In the genomic region with DNA sequence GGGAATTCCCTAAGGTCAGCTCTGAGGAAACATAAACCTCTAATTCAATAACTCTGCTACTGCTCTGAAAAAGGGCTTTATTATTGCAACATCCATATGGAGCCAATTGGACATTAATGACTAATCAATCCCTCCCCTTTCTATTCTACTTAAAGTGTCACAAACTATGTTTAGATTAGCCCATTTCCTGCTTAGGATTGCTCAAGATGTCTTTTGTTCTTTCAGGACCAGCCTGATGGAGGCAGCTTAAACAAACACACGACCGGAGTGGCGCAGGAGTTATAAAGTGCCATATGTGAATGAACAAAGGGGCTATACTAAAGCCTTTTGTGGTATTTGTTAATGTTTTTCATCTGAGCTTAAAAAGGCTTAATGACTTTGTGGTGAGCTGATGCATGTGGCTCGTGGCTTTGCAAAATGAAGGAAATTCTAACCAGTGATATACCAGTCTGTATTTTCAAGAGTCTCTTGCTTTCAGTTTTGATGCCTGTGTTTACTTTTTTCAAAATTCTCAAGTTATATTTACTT, we compare ENCODE assay signal across 9 cellular contexts.
DNase-seq lines count a peak whose midpoint lies in the region; ATAC-seq, FAIRE-seq and TF ChIP-seq lines count a peak whose summit lies in the region.
"Had no signal": no experiment of that assay in that cellular context is flagged by ENCODE, and none has a peak within 500 bp of the region (broad histone marks: within the 10 kb centered on the region; RNA-seq: fewer than 3 reads in every experiment).

No MANE protein-coding gene starts in this region.

- peaks cover 0 to 20% (median 17%) of the 10 kb centered on the region in 10 experiments; a peak in 15 of 20 replicates for H3K4me1 ChIP-seq in BLaER1 treated with 17β-estradiol and CSF1 and Interleukin-3, amounts not matched to agents 10 nM and 100 nM

- no peak for TF ChIP-seq EP300 in Ishikawa (IDR thresholded peaks at IDR 0.05; ENCODE audit: borderline replicate concordance)

- H3K9me3 ChIP-seq in BLaER1 treated with 17β-estradiol and CSF1 and Interleukin-3, amounts not matched to agents 10 nM and 100 nM (replicated peaks in 1 of 11) = no peaks in the 10 kb centered on the region

- FAIRE-seq in urothelium cell line (lab: Jason Lieb, UNC) = no peak

- no peaks in the 10 kb centered on the region for H3K27me3 ChIP-seq in BLaER1 treated with 17β-estradiol and CSF1 and Interleukin-3, amounts not matched to agents 10 nM and 100 nM

- peak overlapping the region in 4 of 11 experiments; percentile 4 to 34 (median 16); a peak in 1 of 22 replicates for H3K9ac ChIP-seq in BLaER1 treated with 17β-estradiol and CSF1 and Interleukin-3, amounts not matched to agents 10 nM and 100 nM

- H3K36me3 ChIP-seq in BLaER1 treated with 17β-estradiol and CSF1 and Interleukin-3, amounts not matched to agents 10 nM and 100 nM = no peaks in the 10 kb centered on the region

- peak overlapping the region in 10 of 11 experiments; percentile 12 to 70 (median 48); a peak in 18 of 22 replicates for H3K4me2 ChIP-seq in BLaER1 treated with 17β-estradiol and CSF1 and Interleukin-3, amounts not matched to agents 10 nM and 100 nM

- no peaks in the 10 kb centered on the region for H4K20me1 ChIP-seq in BLaER1 treated with 17β-estradiol and CSF1 and Interleukin-3, amounts not matched to agents 10 nM and 100 nM

- TF ChIP-seq RAD21 in Ishikawa (IDR thresholded peaks at IDR 0.05; ENCODE audit: low read depth) = no peak

- no peak overlapping the region for H3K4me3 ChIP-seq in BLaER1 treated with 17β-estradiol and CSF1 and Interleukin-3, amounts not matched to agents 10 nM and 100 nM
- H3K4me3 ChIP-seq in foreskin fibroblast (ENCODE audit: low read depth in 1 of 2, low read length in 2 of 2) = no peak overlapping the region

- no peak for TF ChIP-seq CTCF in foreskin fibroblast (IDR thresholded peaks at IDR 0.05; ENCODE audit: low read depth, low read length)

- peak overlapping the region in 9 of 11 experiments; percentile 59 to 77 (median 66); a peak in 18 of 22 replicates for H3K27ac ChIP-seq in BLaER1 treated with 17β-estradiol and CSF1 and Interleukin-3, amounts not matched to agents 10 nM and 100 nM

- DNase-seq in RKO (ENCODE audit: low spot score) (peak; percentile 5), foreskin fibroblast (peak; percentile 97 to 98), urothelium cell line (ENCODE audit: low spot score) (peak; percentile 57)
- DNase-seq: activated naive CD8-positive, alpha-beta T cell treated with anti-CD3 and anti-CD28 coated beads, Interleukin-2, amount 10 ng/mL, durations not matched to agents 7 days and 5 days had no signal

- ATAC-seq in HG03442 (IDR thresholded peaks at IDR 0.05; ENCODE audit: unreplicated experiment) = no peak
- ATAC-seq in GM19324 (IDR thresholded peaks at IDR 0.05; ENCODE audit: low FRiP score, unreplicated experiment) = no peak
- ATAC-seq in HG03571 (IDR thresholded peaks at IDR 0.05; ENCODE audit: unreplicated experiment) = no peak

TF ChIP-seq in Ishikawa, 13 proteins besides CTCF, POLR2A, EP300 and RAD21:
- peak; percentile 78 for TF ChIP-seq CEBPB (IDR thresholded peaks at IDR 0.05)
- no peak for TF ChIP-seq YY1 (IDR thresholded peaks at IDR 0.05; ENCODE audit: low read depth)

Comparison
In these comparisons a context has a peak if more than half of its experiments do, and no peak if none do; other contexts are left out.
1. DNase-seq: peak in every context shown above with its lines; median percentile 98 in foreskin fibroblast; 57 in urothelium cell line; 5 in RKO.